ENCODE assay signal across 24 cellular contexts in the genomic region with DNA sequence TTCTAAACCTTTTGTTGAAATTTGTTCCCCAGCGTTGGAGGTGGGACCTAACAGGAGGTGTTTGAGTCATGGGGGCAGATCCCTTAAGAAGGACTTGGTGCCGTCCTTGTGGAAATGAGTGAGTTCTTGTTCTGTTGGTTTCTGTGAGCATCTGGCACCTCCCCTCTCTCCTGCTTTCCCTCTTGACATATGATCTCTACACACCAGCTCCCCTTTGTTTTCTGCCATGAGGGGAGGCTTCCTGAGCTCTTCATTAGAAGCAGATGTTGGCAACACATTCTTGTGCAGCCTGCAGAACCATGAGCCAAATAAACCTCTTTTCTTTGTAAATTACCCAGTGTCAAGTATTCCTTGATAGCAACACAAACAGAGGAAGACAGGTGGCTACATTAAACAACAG. TPM values are rescaled to one million over a fixed set of nuclear protein-coding genes. Genes with fewer than 3 reads are reported as not detected.
DNase-seq lines count a peak whose midpoint lies in the region; ATAC-seq lines count a peak whose summit lies in the region.
"Had no signal": no experiment of that assay in that cellular context is flagged by ENCODE, and none has a peak within 500 bp of the region (broad histone marks: within the 10 kb centered on the region; RNA-seq: fewer than 3 reads in every experiment).

No MANE protein-coding gene starts in this region.

- no peak for ATAC-seq in GM19035 (IDR thresholded peaks at IDR 0.05; ENCODE audit: unreplicated experiment)
- no peak for ATAC-seq in GM21619 (IDR thresholded peaks at IDR 0.05; ENCODE audit: unreplicated experiment)
- ATAC-seq in HG03460 (IDR thresholded peaks at IDR 0.05; ENCODE audit: unreplicated experiment): no peak
- ATAC-seq: activated CD8-positive, alpha-beta T cell treated with anti-CD3 and anti-CD28 coated beads for 36 hours; lower lobe of right lung; PC-3; stimulated activated naive CD8-positive, alpha-beta T cell treated with anti-CD3 and anti-CD28 coated beads, Interleukin-15, amount 100 ng/mL, for 72 hours had no signal

- DNase-seq in DMS53 (lab: John Stamatoyannopoulos, UW) (peak; percentile 92), NCI-H2029 (lab: John Stamatoyannopoulos, UW) (peak; percentile 90), NCI-H69 (lab: John Stamatoyannopoulos, UW) (peak; percentile 9), fibroblast of peridontal ligament (ENCODE audit: extremely low read depth) (peak; percentile 56), dermis blood vessel endothelial cell (no peak)
- DNase-seq: activated CD4-positive, CD25-positive, alpha-beta regulatory T cell; activated CD8-positive, alpha-beta T cell treated with anti-CD3 and anti-CD28 coated beads for 36 hours; activated naive CD4-positive, alpha-beta T cell treated with Interleukin-2 at 50 U/mL for 16 hours; amygdala; CD4-positive, CD25-positive, alpha-beta regulatory T cell; H7; islet precursor cell; Karpas-422; lower lobe of right lung; nucleus accumbens; PC-3; small intestine; stimulated activated CD4-positive, alpha-beta T cell treated with anti-CD3 and anti-CD28 coated beads, Interleukin-4, amount 100 ng/mL, for 1 hour; stimulated activated naive CD8-positive, alpha-beta T cell treated with anti-CD3 and anti-CD28 coated beads, Interleukin-15, amount 100 ng/mL, for 72 hours; T-helper 2 cell; trophoblast cell had no signal

RNA-seq across cellular contexts. Expression of a gene that starts 23.8 kb away (rescaled TPM):
- 15.7 and 20.9 TPM in 2 replicates for total RNA-seq in dermis blood vessel endothelial cell
